In the genomic region with DNA sequence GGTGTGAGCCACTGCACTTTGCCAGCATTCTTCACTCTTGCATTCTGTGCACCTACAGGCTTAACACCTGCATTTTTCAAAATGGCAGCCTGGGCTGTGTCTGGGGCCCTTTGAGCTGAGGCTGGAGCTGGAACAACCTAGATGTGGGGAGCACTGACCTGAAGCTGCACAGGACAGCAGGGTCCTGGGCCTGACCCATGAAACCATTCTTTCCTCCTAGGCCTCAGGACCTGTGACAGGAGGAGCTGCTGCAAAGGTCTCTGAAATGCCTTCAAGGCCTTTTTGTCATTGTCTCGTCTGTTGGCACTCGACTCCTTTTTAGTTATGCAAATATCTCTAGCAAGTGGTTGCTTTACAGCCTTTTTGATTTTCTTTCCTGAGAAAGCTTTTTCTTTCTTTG, we compare ENCODE assay signal across 20 cellular contexts.
DNase-seq lines count a peak whose midpoint lies in the region; TF ChIP-seq lines count a peak whose summit lies in the region.
"Had no signal": no experiment of that assay in that cellular context is flagged by ENCODE, and none has a peak within 500 bp of the region (broad histone marks: within the 10 kb centered on the region; RNA-seq: fewer than 3 reads in every experiment).

No MANE protein-coding gene starts in this region.

- no peaks in the 10 kb centered on the region for H3K27me3 Mint-ChIP-seq in activated naive CD4-positive, alpha-beta T cell treated with anti-CD3 and anti-CD28 coated beads for 36 hours (ENCODE audit: low read depth)
- no peaks in the 10 kb centered on the region for H3K27me3 Mint-ChIP-seq in chondrocyte (ENCODE audit: low read depth)

- H3K27ac ChIP-seq in suprapubic skin (no peak overlapping the region), SJCRH30 (no peak overlapping the region)
- no peak overlapping the region for H3K27ac ChIP-seq in effector memory CD4-positive, alpha-beta T cell (ENCODE audit: insufficient read depth, low read length, poor library complexity, severe bottlenecking)
- H3K27ac ChIP-seq: A549; BLaER1 treated with 17β-estradiol and CSF1 and Interleukin-3, amounts not matched to agents 10 nM and 100 nM had no signal

- H3K27ac Mint-ChIP-seq in activated naive CD4-positive, alpha-beta T cell treated with anti-CD3 and anti-CD28 coated beads for 36 hours = no peak overlapping the region
- H3K27ac Mint-ChIP-seq in chondrocyte (ENCODE audit: unreplicated experiment) = no peak overlapping the region
- H3K27ac Mint-ChIP-seq: CD4-positive, alpha-beta memory T cell had no signal

- peaks cover 36% of the 10 kb centered on the region for H3K36me3 Mint-ChIP-seq in activated naive CD4-positive, alpha-beta T cell treated with anti-CD3 and anti-CD28 coated beads for 36 hours (ENCODE audit: low read depth)
- peaks cover 10% of the 10 kb centered on the region for H3K36me3 Mint-ChIP-seq in chondrocyte (ENCODE audit: low read depth)

- DNase-seq in activated naive CD4-positive, alpha-beta T cell treated with anti-CD3 and anti-CD28 coated beads for 36 hours = peak; percentile 3
- no peak for DNase-seq in activated naive CD4-positive, alpha-beta T cell treated with anti-CD3 and anti-CD28 coated beads, Interleukin-2, amount 50 U/mL, for 16 hours
- DNase-seq in chondrocyte (ENCODE audit: low spot score) (peak; percentile 32), suprapubic skin (ENCODE audit: low spot score in 2 of 2) (peak; percentile 4 to 51), SJCRH30 (no peak)
- DNase-seq in effector memory CD4-positive, alpha-beta T cell = no peak
- DNase-seq: 8988T; ACHN; AML-193; BE2C; Calu3; CD4-positive, alpha-beta memory T cell; COR-L47; DMS53; DMS79 treated with DMSO at 0.1 percent for 48 hours; GF-D8; GOT3 had no signal

- H3K27me3 ChIP-seq in suprapubic skin = no peaks in the 10 kb centered on the region
- H3K27me3 ChIP-seq in SJCRH30 = no peaks in the 10 kb centered on the region
- no peaks in the 10 kb centered on the region for H3K27me3 ChIP-seq in effector memory CD4-positive, alpha-beta T cell (replicated peaks; ENCODE audit: control insufficient read depth, insufficient read depth, low read length, poor library complexity, severe bottlenecking)
- H3K27me3 ChIP-seq: BE2C; BLaER1 treated with 17β-estradiol and CSF1 and Interleukin-3, amounts not matched to agents 10 nM and 100 nM had no signal

- no peak for TF ChIP-seq EP300 in suprapubic skin (IDR thresholded peaks at IDR 0.05)

- H3K4me1 Mint-ChIP-seq in activated naive CD4-positive, alpha-beta T cell treated with anti-CD3 and anti-CD28 coated beads for 36 hours (ENCODE audit: low read depth) = peaks cover 16% of the 10 kb centered on the region
- no peaks in the 10 kb centered on the region for H3K4me1 Mint-ChIP-seq in chondrocyte (ENCODE audit: low read depth)

- intact Hi-C loops in activated naive CD4-positive, alpha-beta T cell treated with anti-CD3 and anti-CD28 coated beads for 36 hours (cut with micrococcal nuclease) = no loop called here

- H3K9me3 Mint-ChIP-seq in activated naive CD4-positive, alpha-beta T cell treated with anti-CD3 and anti-CD28 coated beads for 36 hours = peaks cover 34% of the 10 kb centered on the region
- H3K9me3 Mint-ChIP-seq in chondrocyte (ENCODE audit: low read depth) = peaks cover 14% of the 10 kb centered on the region

- H3K4me1 ChIP-seq in suprapubic skin = peaks cover 6% of the 10 kb centered on the region
- no peaks in the 10 kb centered on the region for H3K4me1 ChIP-seq in SJCRH30
- H3K4me1 ChIP-seq in effector memory CD4-positive, alpha-beta T cell (ENCODE audit: control insufficient read depth, insufficient read depth, low read length, poor library complexity, severe bottlenecking) = peaks cover 4% of the 10 kb centered on the region
- H3K4me1 ChIP-seq: A549, BE2C had no signal

- H3K9me3 ChIP-seq in suprapubic skin = peaks cover 5% of the 10 kb centered on the region
- H3K9me3 ChIP-seq in SJCRH30 (replicated peaks) = no peaks in the 10 kb centered on the region
- peaks cover 4% of the 10 kb centered on the region for H3K9me3 ChIP-seq in effector memory CD4-positive, alpha-beta T cell (ENCODE audit: control insufficient read depth, low read length)
- H3K9me3 ChIP-seq: A549, BE2C had no signal

- TF ChIP-seq CTCF in chondrocyte (IDR thresholded peaks at IDR 0.05) (no peak), suprapubic skin (IDR thresholded peaks at IDR 0.05) (no peak)

- WGBS in suprapubic skin = 95% methylated on average over 2 of the region's 2 CpGs

- no peak overlapping the region for H3K4me3 Mint-ChIP-seq in activated naive CD4-positive, alpha-beta T cell treated with anti-CD3 and anti-CD28 coated beads for 36 hours
- no peak overlapping the region for H3K4me3 Mint-ChIP-seq in chondrocyte (ENCODE audit: unreplicated experiment)
- H3K4me3 Mint-ChIP-seq: CD4-positive, alpha-beta memory T cell had no signal

- H3K4me3 ChIP-seq in suprapubic skin (no peak overlapping the region), SJCRH30 (no peak overlapping the region)
- H3K4me3 ChIP-seq in effector memory CD4-positive, alpha-beta T cell (ENCODE audit: insufficient read depth, low read depth, low read length, poor library complexity, severe bottlenecking) = no peak overlapping the region
- H3K4me3 ChIP-seq: A549, HAP-1 had no signal

- CTCF ChIA-PET in activated naive CD4-positive, alpha-beta T cell treated with anti-CD3 and anti-CD28 coated beads for 36 hours (lab: Charles Lee) = no interaction called here

- H3K36me3 ChIP-seq in suprapubic skin (no peaks in the 10 kb centered on the region), SJCRH30 (no peaks in the 10 kb centered on the region)
- no peaks in the 10 kb centered on the region for H3K36me3 ChIP-seq in effector memory CD4-positive, alpha-beta T cell (ENCODE audit: control insufficient read depth, insufficient read depth, low read length)
- H3K36me3 ChIP-seq: BE2C, HAP-1 had no signal

- no peak for TF ChIP-seq POLR2A in suprapubic skin (IDR thresholded peaks at IDR 0.05)

Comparison
In these comparisons a context has a peak if more than half of its experiments do, and no peak if none do; other contexts are left out.
1. DNase-seq: peak in activated naive CD4-positive, alpha-beta T cell treated with anti-CD3 and anti-CD28 coated beads for 36 hours (single experiment), chondrocyte (single experiment) and suprapubic skin (2 of 2); none in activated naive CD4-positive, alpha-beta T cell treated with anti-CD3 and anti-CD28 coated beads, Interleukin-2, amount 50 U/mL, for 16 hours (single experiment), SJCRH30 (0 of 2) and effector memory CD4-positive, alpha-beta T cell (0 of 3).